Comparison of ENCODE assay signal across 8 cellular contexts in the genomic region with DNA sequence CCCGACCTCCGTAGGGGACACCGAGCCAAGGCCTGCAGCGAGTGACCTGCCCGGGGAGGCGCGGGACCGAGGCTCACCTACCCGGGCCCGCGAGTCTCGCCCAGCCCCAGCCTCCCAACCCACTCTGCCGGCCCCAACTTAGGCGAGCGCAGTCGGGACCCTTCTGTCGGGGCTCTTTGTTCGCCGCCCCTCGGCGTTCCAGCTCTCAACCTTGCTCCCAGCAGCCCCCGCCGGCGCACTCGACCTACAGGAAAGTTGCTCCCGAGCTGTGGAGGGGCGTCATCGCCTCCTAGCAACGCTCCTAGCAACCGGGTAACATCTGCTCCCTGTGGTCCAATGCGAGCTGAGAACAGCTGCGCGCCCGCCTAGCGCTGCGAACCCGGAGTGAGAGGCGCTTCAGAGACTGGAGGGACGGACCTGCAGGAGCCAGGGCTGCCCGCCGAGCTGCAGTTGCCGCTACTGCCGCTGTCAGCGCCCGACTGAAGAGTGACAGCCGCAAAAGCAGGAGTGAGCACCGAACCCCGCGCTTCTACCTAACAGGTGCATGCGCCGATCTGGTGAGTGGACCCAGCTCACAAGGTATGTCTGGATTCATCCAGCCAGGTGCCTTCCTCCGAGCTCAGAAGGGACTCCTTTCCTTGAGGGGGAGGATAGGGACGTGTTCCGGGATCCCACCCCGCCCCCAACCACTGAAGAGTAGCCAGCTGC.
DNase-seq lines count a peak whose midpoint lies in the region; ATAC-seq and TF ChIP-seq lines count a peak whose summit lies in the region.

No MANE protein-coding gene starts in this region.

- H3K36me3 ChIP-seq in lung (ENCODE audit: control insufficient read depth in 2 of 2, insufficient read depth in 2 of 2, low read length in 2 of 2), result no peaks in the 10 kb centered on the region

- DNase-seq in NCI-H2029 (lab: John Stamatoyannopoulos, UW) (peak; percentile 51), dorsolateral prefrontal cortex (peak; percentile 49 to 93 (median 84)), lung (ENCODE audit: low spot score) (peak; percentile 53), H4 (ENCODE audit: low spot score) (no peak)
- DNase-seq in activated CD4-positive, alpha-beta T cell treated with anti-CD3 and anti-CD28 coated beads, Interleukin-2, amount 50 U/mL, for 48 hours, result peak; percentile 61 to 72
- DNase-seq in stimulated activated CD4-positive, alpha-beta T cell treated with anti-CD3 and anti-CD28 coated beads, TNF-alpha, amount 100 ng/mL, for 1 hour (ENCODE audit: low read depth in 3 of 3, low spot score in 1 of 3), result peak; percentile 6 to 41 (median 7)

- TF ChIP-seq CTCF in dorsolateral prefrontal cortex (IDR thresholded peaks at IDR 0.05 in 54 of 56, conservative IDR thresholded peaks at IDR 0.05 in 2 of 56; ENCODE audit: low read depth in 1 of 56, partially characterized antibody in 56 of 56) (peak in 43 of 56 donors; percentile 20 to 58 (median 37)), lung (IDR thresholded peaks at IDR 0.05; ENCODE audit: control extremely low read depth, extremely low read depth) (no peak)

- H3K27me3 ChIP-seq in dorsolateral prefrontal cortex, result peaks cover 0 to 39% (median 0%) of the 10 kb centered on the region in 45 donors
- H3K27me3 ChIP-seq in lung (ENCODE audit: control insufficient read depth, insufficient read depth), result no peaks in the 10 kb centered on the region

- H3K4me3 ChIP-seq in GM08714 (ENCODE audit: low read length) (peak overlapping the region; percentile 30; the same call in 1 of the 2 replicates), dorsolateral prefrontal cortex (peak overlapping the region; percentile 32 to 79 (median 65)), lung (peak overlapping the region; percentile 12)

- ATAC-seq in HG02642 (IDR thresholded peaks at IDR 0.05; ENCODE audit: poor library complexity, unreplicated experiment) (peak; percentile 93), lung (ENCODE audit: insufficient read depth, low FRiP score) (peak; percentile 79)

- H3K9me3 ChIP-seq in lung (ENCODE audit: control insufficient read depth in 2 of 2, insufficient read depth in 1 of 2, low read length in 1 of 2), result peaks cover 0 to 4% of the 10 kb centered on the region in 2 donors

- peaks cover 0 to 7% of the 10 kb centered on the region in 2 donors for H3K4me1 ChIP-seq in lung (ENCODE audit: control insufficient read depth in 2 of 2, insufficient read depth in 2 of 2, low read length in 2 of 2)

- H3K27ac ChIP-seq in dorsolateral prefrontal cortex (peak overlapping the region in 32 of 59 donors; percentile 4 to 72 (median 48)), lung (ENCODE audit: low read depth in 1 of 2, low read length in 1 of 2) (no peak overlapping the region)

- intact Hi-C loops in dorsolateral prefrontal cortex (cut with DNase I), result loop anchor here in 1 of 2 donors (5.0 kb wide), 1 partner anchor 240 kb away; no protein-coding TSS in a partner anchor

- 2% methylated on average over 55 of the region's 55 CpGs for WGBS in lung, 2 donors

Comparison
In these comparisons a context has a peak if more than half of its experiments do, and no peak if none do; other contexts are left out.
1. H3K4me3 ChIP-seq: peak in every context shown above with its lines; median percentile 65 in dorsolateral prefrontal cortex; 30 in GM08714; 12 in lung.
2. H3K27ac ChIP-seq: peak in dorsolateral prefrontal cortex (32 of 59); none in lung (0 of 2).